In genomic region chr15:34403899-34404298, GRCh38 we compare ENCODE assay signal across 7 cellular contexts. TPM values are rescaled to one million over a fixed set of nuclear protein-coding genes. Genes with fewer than 3 reads are reported as not detected.
DNase-seq lines count a peak whose midpoint lies in the region; ATAC-seq, FAIRE-seq and TF ChIP-seq lines count a peak whose summit lies in the region.
"Not testable (repeated sequence)": the region's sequence is repeated elsewhere in the genome, so short reads cannot be mapped to it uniquely, and the experiment has no call there.

No MANE protein-coding gene starts in this region.

- not testable (repeated sequence) for H3K4me2 ChIP-seq in HepG2 (ENCODE audit: low read depth, low read length)

- no CpG with 5 or more reads among the region's 3 CpGs for WGBS in HepG2 (ENCODE audit: low lambda C conversion rate)

- FAIRE-seq in HepG2 (lab: Jason Lieb, UNC) = not testable (repeated sequence)

- peak; percentile 49 for ATAC-seq in GM18505 (IDR thresholded peaks at IDR 0.05; ENCODE audit: unreplicated experiment)
- ATAC-seq in GM19035 (IDR thresholded peaks at IDR 0.05; ENCODE audit: unreplicated experiment) = peak; percentile 37
- ATAC-seq in GM21717 (IDR thresholded peaks at IDR 0.05; ENCODE audit: unreplicated experiment) = peak; percentile 50
- peak; percentile 57 for ATAC-seq in HG03135 (IDR thresholded peaks at IDR 0.05; ENCODE audit: unreplicated experiment)
- peak; percentile 58 for ATAC-seq in RWPE2 (ENCODE audit: low read depth)
- ATAC-seq in activated T-cell treated with anti-CD3 and anti-CD28 coated beads, Interleukin-2, amount 50 U/mL, for 72 hours (replicated peaks in 1 of 2) = peak; percentile 76 to 77
- peak; percentile 54; the same call in 1 of the 3 replicates for ATAC-seq in HepG2

- TF ChIP-seq POLR2A in GM18505 (IDR thresholded peaks at IDR 0.05; ENCODE audit: borderline replicate concordance, extremely low read depth, insufficient read depth, insufficient read length); HepG2 (IDR thresholded peaks at IDR 0.05; ENCODE audit: insufficient read depth in 1 of 2, low read depth in 2 of 2, low read length in 2 of 2): not testable (repeated sequence)

- not testable (repeated sequence) for H3K36me3 Mint-ChIP-seq in activated T-cell treated with anti-CD3 and anti-CD28 coated beads, Interleukin-2, amount 50 U/mL, for 72 hours (ENCODE audit: insufficient read depth in 2 of 2)

- POLR2A ChIA-PET in HepG2 (lab: Yijun Ruan, JAX) = not testable (repeated sequence)

- H3K9me3 ChIP-seq in RWPE2 (ENCODE audit: severe bottlenecking); HepG2 (ENCODE audit: low read length): not testable (repeated sequence)

- DNase-seq in RWPE2 (ENCODE audit: low spot score); activated T-cell treated with anti-CD3 and anti-CD28 coated beads, Interleukin-2, amount 50 U/mL, for 72 hours; HepG2 (ENCODE audit: low spot score): not testable (repeated sequence)

- CTCF ChIA-PET in HepG2 (lab: Yijun Ruan, JAX; ENCODE audit: low intra/inter-chr PET ratio, low total read pairs) = not testable (repeated sequence)

- TF ChIP-seq RAD21 in HepG2 (CRISPR knock-in tag; IDR thresholded peaks at IDR 0.05) = not testable (repeated sequence)

- H3K27ac ChIP-seq in RWPE2 (ENCODE audit: poor library complexity, severe bottlenecking); HepG2 (ENCODE audit: extremely low read length, insufficient read depth, low read length): not testable (repeated sequence)

- H3K36me3 ChIP-seq in RWPE2 (ENCODE audit: low read depth); HepG2 (replicated peaks in 1 of 2; ENCODE audit: control insufficient read depth in 1 of 2, insufficient read depth in 2 of 2, low read length in 2 of 2): not testable (repeated sequence)

- not testable (repeated sequence) for H3K4me1 Mint-ChIP-seq in activated T-cell treated with anti-CD3 and anti-CD28 coated beads, Interleukin-2, amount 50 U/mL, for 72 hours (ENCODE audit: low read depth)

- H3K27me3 ChIP-seq in RWPE2 (ENCODE audit: insufficient read depth, poor library complexity, severe bottlenecking); HepG2 (ENCODE audit: control insufficient read depth in 1 of 2, insufficient read depth in 2 of 2, low read length in 2 of 2): not testable (repeated sequence)

- not testable (repeated sequence) for BruUV-seq in HepG2 (replicated peaks; lab: Mats Ljungman, UMichigan)

- H2AFZ ChIP-seq in HepG2 (ENCODE audit: low read length) = not testable (repeated sequence)

- not testable (repeated sequence) for H3K4me1 ChIP-seq in RWPE2 (ENCODE audit: insufficient read depth, poor library complexity, severe bottlenecking); HepG2 (ENCODE audit: insufficient read depth, low read length)

- H3K4me3 Mint-ChIP-seq in activated T-cell treated with anti-CD3 and anti-CD28 coated beads, Interleukin-2, amount 50 U/mL, for 72 hours = not testable (repeated sequence)

- H3K27me3 Mint-ChIP-seq in activated T-cell treated with anti-CD3 and anti-CD28 coated beads, Interleukin-2, amount 50 U/mL, for 72 hours (ENCODE audit: low read depth) = not testable (repeated sequence)

- not testable (repeated sequence) for H3K9ac ChIP-seq in HepG2 (ENCODE audit: insufficient read depth, low read depth, low read length)

- H3K79me2 ChIP-seq in HepG2 (ENCODE audit: insufficient read depth, low read length) = not testable (repeated sequence)

- TF ChIP-seq EP300 in HepG2 (IDR thresholded peaks at IDR 0.05; ENCODE audit: low read depth in 2 of 2, low read length in 2 of 2); HepG2 (CRISPR knock-in tag; IDR thresholded peaks at IDR 0.05; ENCODE audit: borderline replicate concordance): not testable (repeated sequence)

- H3K9me3 Mint-ChIP-seq in activated T-cell treated with anti-CD3 and anti-CD28 coated beads, Interleukin-2, amount 50 U/mL, for 72 hours = not testable (repeated sequence)

- intact Hi-C loops in HepG2 (cut with micrococcal nuclease; ENCODE audit: unreplicated experiment) = not testable (repeated sequence)

- not testable (repeated sequence) for H3K4me3 ChIP-seq in RWPE2 (ENCODE audit: severe bottlenecking); HepG2 (replicated peaks in 1 of 3; ENCODE audit: insufficient read depth in 1 of 3, low read depth in 2 of 3, low read length in 3 of 3)

- not testable (repeated sequence) for TF ChIP-seq CTCF in RWPE2 (IDR thresholded peaks at IDR 0.05; ENCODE audit: poor library complexity, severe bottlenecking); HepG2 (CRISPR knock-in tag; IDR thresholded peaks at IDR 0.05)

- in situ Hi-C loops in HepG2 (cut with HindIII; ENCODE audit: extremely low pct_ligation_motif_present, low pct_unique_long_range_greater_than_20kb) = not testable (repeated sequence)

- not testable (repeated sequence) for H4K20me1 ChIP-seq in HepG2 (ENCODE audit: insufficient read depth, low read length)

- H3K27ac Mint-ChIP-seq in activated T-cell treated with anti-CD3 and anti-CD28 coated beads, Interleukin-2, amount 50 U/mL, for 72 hours = not testable (repeated sequence)

RNA-seq across cellular contexts. Expression of gene GOLGA8A, which starts 33.7 kb away (rescaled TPM):
- 100 to 1,000 TPM; 180 TPM for total RNA-seq in activated T-cell treated with anti-CD3 and anti-CD28 coated beads, Interleukin-2, amount 50 U/mL, for 72 hours
- total RNA-seq in HepG2 (2016; rRNA removed; fragmentation: Illumina TruSeq; extraction: Trizol) = 1.6 and 17.1 TPM in 2 replicates
- total RNA-seq in HepG2 (2016; cell fraction: cytosol; rRNA removed; fragmentation: Illumina TruSeq; extraction: Trizol; ENCODE audit: low read depth) = 3.1 and 4.3 TPM in 2 replicates
- total RNA-seq in HepG2 (2016; cell fraction: insoluble cytoplasmic fraction; rRNA removed; fragmentation: Illumina TruSeq; extraction: Trizol) = 2.1 and 14.5 TPM in 2 replicates
- 1.4 and 1.5 TPM in 2 replicates for total RNA-seq in HepG2 (2016; cell fraction: membrane; rRNA removed; fragmentation: Illumina TruSeq; extraction: Trizol)
- 25.3 and 27.2 TPM in 2 replicates for total RNA-seq in HepG2 (2016; cell fraction: nucleus; rRNA removed; fragmentation: Illumina TruSeq; extraction: Trizol)
- polyA plus RNA-seq in HepG2 (2011; rRNA removed) = 43.7 and 47.8 TPM in 2 replicates
- 2.5 and 3.4 TPM in 2 replicates for polyA plus RNA-seq in HepG2 (2011; cell fraction: cytosol; rRNA removed)
- 253 and 302 TPM in 2 replicates for polyA plus RNA-seq in HepG2 (2011; cell fraction: nucleus; rRNA removed)
- 59.0 and 63.8 TPM in 2 replicates for polyA plus RNA-seq in HepG2 (2012)
- 0.15 and 0.26 TPM in 2 replicates for polyA plus RNA-seq in HepG2 (2016; cell fraction: cytosol; fragmentation: Illumina TruSeq; extraction: Trizol; ENCODE audit: low read depth)
- 1.8 and 2.0 TPM in 2 replicates for polyA plus RNA-seq in HepG2 (2016; cell fraction: insoluble cytoplasmic fraction; fragmentation: Illumina TruSeq; extraction: Trizol; ENCODE audit: low read depth)
- 0.35 and 0.44 TPM in 2 replicates for polyA plus RNA-seq in HepG2 (2016; cell fraction: membrane; fragmentation: Illumina TruSeq; extraction: Trizol; ENCODE audit: low read depth)
- 158 and 176 TPM in 2 replicates for polyA plus RNA-seq in HepG2 (2016; cell fraction: nucleus; fragmentation: Illumina TruSeq; extraction: Trizol; ENCODE audit: insufficient read depth, low read depth)
- polyA minus RNA-seq in HepG2 (2011; rRNA and poly(A)+ RNA removed; ENCODE audit: low replicate concordance) = 5.2 and 7.9 TPM in 2 replicates
- 2.3 and 2.6 TPM in 2 replicates for polyA minus RNA-seq in HepG2 (2011; cell fraction: cytosol; rRNA and poly(A)+ RNA removed)
- 58.6 and 68.8 TPM in 2 replicates for polyA minus RNA-seq in HepG2 (2011; cell fraction: nucleus; rRNA and poly(A)+ RNA removed)

RNA-seq across cellular contexts. Expression of gene LPCAT4, which starts 36.9 kb away (rescaled TPM):
- 10 to 100 TPM; 33.8 to 38.3 TPM for total RNA-seq in activated T-cell treated with anti-CD3 and anti-CD28 coated beads, Interleukin-2, amount 50 U/mL, for 72 hours
- 2.2 and 8.1 TPM in 2 replicates for total RNA-seq in HepG2 (2016; rRNA removed; fragmentation: Illumina TruSeq; extraction: Trizol)
- 2.4 and 2.6 TPM in 2 replicates for total RNA-seq in HepG2 (2016; cell fraction: cytosol; rRNA removed; fragmentation: Illumina TruSeq; extraction: Trizol; ENCODE audit: low read depth)
- total RNA-seq in HepG2 (2016; cell fraction: insoluble cytoplasmic fraction; rRNA removed; fragmentation: Illumina TruSeq; extraction: Trizol) = 2.8 and 7.4 TPM in 2 replicates
- 4.8 and 6.0 TPM in 2 replicates for total RNA-seq in HepG2 (2016; cell fraction: membrane; rRNA removed; fragmentation: Illumina TruSeq; extraction: Trizol)
- total RNA-seq in HepG2 (2016; cell fraction: nucleus; rRNA removed; fragmentation: Illumina TruSeq; extraction: Trizol) = 11.4 and 12.7 TPM in 2 replicates
- 57.1 and 64.6 TPM in 2 replicates for polyA plus RNA-seq in HepG2 (2011; rRNA removed)
- polyA plus RNA-seq in HepG2 (2011; cell fraction: cytosol; rRNA removed) = 41.2 and 52.0 TPM in 2 replicates
- polyA plus RNA-seq in HepG2 (2011; cell fraction: nucleus; rRNA removed) = 152 and 162 TPM in 2 replicates
- 27.0 and 38.0 TPM in 2 replicates for polyA plus RNA-seq in HepG2 (2012)
- polyA plus RNA-seq in HepG2 (2016; cell fraction: cytosol; fragmentation: Illumina TruSeq; extraction: Trizol; ENCODE audit: low read depth) = 5.6 and 6.7 TPM in 2 replicates
- polyA plus RNA-seq in HepG2 (2016; cell fraction: insoluble cytoplasmic fraction; fragmentation: Illumina TruSeq; extraction: Trizol; ENCODE audit: low read depth) = 5.5 and 8.2 TPM in 2 replicates
- 9.1 and 9.6 TPM in 2 replicates for polyA plus RNA-seq in HepG2 (2016; cell fraction: membrane; fragmentation: Illumina TruSeq; extraction: Trizol; ENCODE audit: low read depth)
- 46.9 and 50.8 TPM in 2 replicates for polyA plus RNA-seq in HepG2 (2016; cell fraction: nucleus; fragmentation: Illumina TruSeq; extraction: Trizol; ENCODE audit: insufficient read depth, low read depth)
- polyA minus RNA-seq in HepG2 (2011; rRNA and poly(A)+ RNA removed; ENCODE audit: low replicate concordance) = 30.0 and 53.4 TPM in 2 replicates
- polyA minus RNA-seq in HepG2 (2011; cell fraction: cytosol; rRNA and poly(A)+ RNA removed) = 8.5 and 8.7 TPM in 2 replicates
- polyA minus RNA-seq in HepG2 (2011; cell fraction: nucleus; rRNA and poly(A)+ RNA removed) = 12.7 and 20.1 TPM in 2 replicates
